In the genomic region with DNA sequence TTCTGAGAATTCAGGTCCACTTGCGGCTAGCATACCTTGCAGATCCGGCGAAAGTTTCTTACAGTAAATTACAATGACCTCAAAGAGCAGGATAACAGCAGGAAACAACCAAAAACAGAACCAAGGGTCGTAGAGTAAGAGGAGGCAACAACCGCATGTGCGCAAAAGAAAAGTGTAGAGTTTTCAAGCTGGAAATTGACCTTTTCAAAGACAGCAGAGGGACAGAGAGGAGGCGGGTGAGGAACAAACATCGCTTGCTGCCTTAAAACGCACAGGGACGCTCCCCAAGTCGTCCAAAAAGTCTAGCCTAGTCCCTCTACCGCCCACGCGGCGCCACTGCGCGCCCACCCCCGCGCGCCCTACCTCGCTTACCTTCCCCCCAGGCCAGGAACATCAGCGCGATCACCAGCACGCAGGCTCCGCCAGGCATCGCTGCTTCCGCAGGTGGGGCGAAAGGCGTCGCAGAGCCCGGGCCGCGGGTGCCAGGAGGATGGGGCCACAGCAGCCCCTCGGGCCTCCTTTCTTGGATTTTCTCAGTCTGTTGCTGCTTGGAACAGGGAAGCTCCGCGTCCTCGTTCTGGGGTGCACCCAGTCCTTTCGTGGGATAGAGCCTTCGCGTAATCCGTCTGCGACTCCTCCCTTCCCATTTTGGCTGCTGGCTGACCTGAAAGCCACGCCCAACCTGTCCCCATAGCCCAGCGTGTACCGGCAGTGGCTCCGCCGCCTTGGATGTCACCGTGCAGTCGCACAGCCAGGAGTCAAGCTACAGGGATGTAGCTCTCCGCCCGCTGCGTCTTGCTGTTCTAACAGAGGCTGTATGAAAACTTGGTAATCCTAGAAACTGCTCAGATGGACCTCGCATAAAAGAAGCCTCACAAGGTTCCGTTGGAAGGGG, we compare ENCODE assay signal across 8 cellular contexts.
DNase-seq lines count a peak whose midpoint lies in the region; ATAC-seq lines count a peak whose summit lies in the region.

A gene (minus strand): TSS at position 579 of the 895 bp plus-strand sequence. CDS start 149 bp downstream, at position 430.

- ATAC-seq in GM21381 (IDR thresholded peaks at IDR 0.05; ENCODE audit: unreplicated experiment) (peak; percentile 71), HG03045 (IDR thresholded peaks at IDR 0.05; ENCODE audit: unreplicated experiment) (no peak)

- DNase-seq in AG08396 (ENCODE audit: low spot score) (peak; percentile 8), NCI-H1092 (lab: John Stamatoyannopoulos, UW) (peak; percentile 89), SW480 (ENCODE audit: low spot score) (peak; percentile 96), astrocyte of the hippocampus (ENCODE audit: low read depth, low spot score) (peak; percentile 52), iris pigment epithelial cell (ENCODE audit: low read depth) (peak; percentile 36)
- peak; percentile 11 to 28 for DNase-seq in stimulated activated CD4-positive, alpha-beta T cell treated with anti-CD3 and anti-CD28 coated beads, Interleukin-15, amount 100 ng/mL, for 1 hour (ENCODE audit: low read depth in 1 of 2, low spot score in 1 of 2)

Comparison
In these comparisons a context has a peak if more than half of its experiments do, and no peak if none do; other contexts are left out.
1. DNase-seq: peak in every context shown above with its lines; median percentile 96 in SW480; 89 in NCI-H1092; 52 in astrocyte of the hippocampus; 36 in iris pigment epithelial cell; 20 in stimulated activated CD4-positive, alpha-beta T cell treated with anti-CD3 and anti-CD28 coated beads, Interleukin-15, amount 100 ng/mL, for 1 hour; 8 in AG08396.